1 cellular context compared by ENCODE assay signal in the genomic region with DNA sequence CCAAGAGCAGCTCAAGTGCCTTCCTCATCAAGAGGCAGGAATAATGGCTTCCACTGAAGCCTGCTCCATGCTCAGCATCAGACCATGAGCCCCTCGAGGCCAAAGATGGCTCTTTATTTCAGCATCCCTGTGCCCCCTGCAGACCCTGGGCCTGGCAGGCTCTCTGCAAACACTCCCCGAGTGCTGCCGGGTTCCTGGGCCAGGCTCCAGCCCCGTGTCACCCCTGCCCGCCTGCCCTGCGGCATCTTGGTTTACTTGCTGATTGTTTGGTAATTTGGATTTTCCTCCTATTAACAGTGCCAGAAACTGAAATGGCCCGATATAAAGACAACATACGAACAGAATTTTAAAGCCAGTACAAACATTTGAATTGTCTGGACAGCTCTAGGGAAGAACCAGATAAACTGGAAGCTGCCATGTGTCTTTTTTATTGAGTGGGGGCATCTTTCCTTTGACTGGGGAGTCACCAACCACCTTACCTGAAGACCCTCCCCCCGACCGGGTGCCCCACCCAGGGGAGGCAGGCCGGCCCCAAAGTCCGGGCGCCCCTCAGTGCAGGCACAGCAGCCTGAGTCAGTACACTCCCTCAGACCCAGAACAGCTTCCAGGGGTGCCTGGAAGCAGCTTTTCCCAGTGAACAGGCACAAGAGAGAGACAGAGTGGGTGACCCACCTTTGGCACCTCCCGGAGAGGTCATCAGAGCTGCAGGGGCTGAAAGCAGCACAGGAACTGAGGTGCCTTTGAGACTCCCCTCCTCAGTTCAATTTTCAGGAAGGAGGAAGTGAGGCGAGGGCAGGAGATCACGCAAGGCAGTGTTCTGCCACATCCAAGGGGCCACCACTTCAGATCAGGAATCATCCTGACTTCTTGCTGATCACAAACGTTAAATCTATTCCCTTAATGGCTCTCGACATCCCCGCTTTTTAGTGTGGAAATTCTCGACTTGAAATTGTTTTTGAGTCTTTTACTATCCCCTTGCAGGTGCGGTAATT.
TF ChIP-seq lines count a peak whose summit lies in the region.

No MANE protein-coding gene starts in this region.

TF ChIP-seq in WTC11, 78 proteins besides CTCF, POLR2A, EP300 and RAD21 (continued from another document):
- TF ChIP-seq, protein P1, sequence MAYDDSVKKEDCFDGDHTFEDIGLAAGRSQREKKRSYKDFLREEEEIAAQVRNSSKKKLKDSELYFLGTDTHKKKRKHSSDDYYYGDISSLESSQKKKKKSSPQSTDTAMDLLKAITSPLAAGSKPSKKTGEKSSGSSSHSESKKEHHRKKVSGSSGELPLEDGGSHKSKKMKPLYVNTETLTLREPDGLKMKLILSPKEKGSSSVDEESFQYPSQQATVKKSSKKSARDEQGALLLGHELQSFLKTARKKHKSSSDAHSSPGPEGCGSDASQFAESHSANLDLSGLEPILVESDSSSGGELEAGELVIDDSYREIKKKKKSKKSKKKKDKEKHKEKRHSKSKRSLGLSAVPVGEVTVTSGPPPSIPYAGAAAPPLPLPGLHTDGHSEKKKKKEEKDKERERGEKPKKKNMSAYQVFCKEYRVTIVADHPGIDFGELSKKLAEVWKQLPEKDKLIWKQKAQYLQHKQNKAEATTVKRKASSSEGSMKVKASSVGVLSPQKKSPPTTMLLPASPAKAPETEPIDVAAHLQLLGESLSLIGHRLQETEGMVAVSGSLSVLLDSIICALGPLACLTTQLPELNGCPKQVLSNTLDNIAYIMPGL (CRISPR knock-in tag; IDR thresholded peaks at IDR 0.05), result no peak
- TF ChIP-seq, protein P2, sequence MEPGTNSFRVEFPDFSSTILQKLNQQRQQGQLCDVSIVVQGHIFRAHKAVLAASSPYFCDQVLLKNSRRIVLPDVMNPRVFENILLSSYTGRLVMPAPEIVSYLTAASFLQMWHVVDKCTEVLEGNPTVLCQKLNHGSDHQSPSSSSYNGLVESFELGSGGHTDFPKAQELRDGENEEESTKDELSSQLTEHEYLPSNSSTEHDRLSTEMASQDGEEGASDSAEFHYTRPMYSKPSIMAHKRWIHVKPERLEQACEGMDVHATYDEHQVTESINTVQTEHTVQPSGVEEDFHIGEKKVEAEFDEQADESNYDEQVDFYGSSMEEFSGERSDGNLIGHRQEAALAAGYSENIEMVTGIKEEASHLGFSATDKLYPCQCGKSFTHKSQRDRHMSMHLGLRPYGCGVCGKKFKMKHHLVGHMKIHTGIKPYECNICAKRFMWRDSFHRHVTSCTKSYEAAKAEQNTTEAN (CRISPR knock-in tag; IDR thresholded peaks at IDR 0.05), result no peak
- TF ChIP-seq, protein P3, sequence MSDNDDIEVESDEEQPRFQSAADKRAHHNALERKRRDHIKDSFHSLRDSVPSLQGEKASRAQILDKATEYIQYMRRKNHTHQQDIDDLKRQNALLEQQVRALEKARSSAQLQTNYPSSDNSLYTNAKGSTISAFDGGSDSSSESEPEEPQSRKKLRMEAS (CRISPR knock-in tag; IDR thresholded peaks at IDR 0.05), result no peak
- TF ChIP-seq IRF2 (CRISPR knock-in tag; IDR thresholded peaks at IDR 0.05; ENCODE audit: borderline replicate concordance, low read depth) (no peak), PRRX2 (CRISPR knock-in tag; IDR thresholded peaks at IDR 0.05) (no peak), TEAD4 (CRISPR knock-in tag; IDR thresholded peaks at IDR 0.05) (no peak)
